Comparison of ENCODE assay signal across 8 cellular contexts in the genomic region with DNA sequence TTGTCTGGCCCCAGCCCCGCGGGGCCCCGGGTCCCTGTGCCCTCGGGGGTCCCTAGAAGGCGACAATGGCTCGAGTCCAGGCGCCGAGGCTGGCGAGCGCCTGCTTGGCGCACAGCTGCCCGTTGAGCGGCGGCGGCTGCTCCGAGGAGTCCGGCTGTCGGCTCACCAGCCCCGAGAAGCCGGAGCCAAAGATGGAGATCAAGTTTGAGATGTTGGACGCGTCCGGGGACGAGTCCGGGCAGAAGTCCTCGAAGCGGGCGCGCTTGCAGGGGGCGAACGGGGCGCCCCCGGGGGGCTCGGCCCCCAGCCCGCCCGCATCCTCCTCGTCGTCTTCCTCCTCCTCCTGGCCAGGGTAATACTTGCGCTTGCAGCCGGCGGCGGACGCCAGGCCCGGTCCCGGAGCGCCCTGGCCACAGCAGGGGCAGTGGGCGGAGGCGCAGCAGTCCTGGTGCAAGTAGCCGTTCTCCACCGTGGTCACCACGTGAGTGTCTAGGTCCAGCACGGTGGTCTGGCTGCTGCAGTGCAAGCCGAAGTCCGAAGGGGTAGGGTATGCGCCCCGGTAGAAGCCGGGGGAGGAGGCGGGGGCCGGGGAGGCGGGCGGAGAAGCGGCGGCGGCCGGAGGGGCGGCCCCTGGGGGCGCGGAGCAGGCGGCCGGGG. TPM values are rescaled to one million over a fixed set of nuclear protein-coding genes. Genes with fewer than 3 reads are reported as not detected.
A peak's percentile ranks its signal among the peaks of the same experiment; 100 is the strongest.
DNase-seq lines count a peak whose midpoint lies in the region; ATAC-seq and TF ChIP-seq lines count a peak whose summit lies in the region.

No MANE protein-coding gene starts in this region.

- H3K36me3 Mint-ChIP-seq in activated T-helper 1 cell treated with anti-CD3 and anti-CD28 coated beads, Interleukin-12 subunit alpha, Interleukin-12 subunit beta, Interleukin-2, Interleukin-4 antibody, amounts not matched to agents 30 ng/mL and 10 ng/mL and 1 ng/mL, durations not matched to agents 14 hours and 24 hours and 36 hours (ENCODE audit: low read depth): no peaks in the 10 kb centered on the region

- no peak for ATAC-seq in Right ventricle myocardium superior (ENCODE audit: poor library complexity)
- ATAC-seq in psoas muscle: no peak

- peaks cover 16% of the 10 kb centered on the region for H3K4me1 Mint-ChIP-seq in activated T-helper 1 cell treated with anti-CD3 and anti-CD28 coated beads, Interleukin-12 subunit alpha, Interleukin-12 subunit beta, Interleukin-2, Interleukin-4 antibody, amounts not matched to agents 30 ng/mL and 10 ng/mL and 1 ng/mL, durations not matched to agents 14 hours and 24 hours and 36 hours (ENCODE audit: low read depth)

- WGBS in psoas muscle, 3 donors: 0 to 1% (median 1%) methylated on average over 46 to 70 of the region's 70 CpGs

- H3K27me3 Mint-ChIP-seq in activated T-helper 1 cell treated with anti-CD3 and anti-CD28 coated beads, Interleukin-12 subunit alpha, Interleukin-12 subunit beta, Interleukin-2, Interleukin-4 antibody, amounts not matched to agents 30 ng/mL and 10 ng/mL and 1 ng/mL, durations not matched to agents 14 hours and 24 hours and 36 hours (ENCODE audit: insufficient read depth): peaks cover 17% of the 10 kb centered on the region

- no peaks in the 10 kb centered on the region for H3K9me3 Mint-ChIP-seq in activated T-helper 1 cell treated with anti-CD3 and anti-CD28 coated beads, Interleukin-12 subunit alpha, Interleukin-12 subunit beta, Interleukin-2, Interleukin-4 antibody, amounts not matched to agents 30 ng/mL and 10 ng/mL and 1 ng/mL, durations not matched to agents 14 hours and 24 hours and 36 hours

- H3K4me3 Mint-ChIP-seq in activated T-helper 1 cell treated with anti-CD3 and anti-CD28 coated beads, Interleukin-12 subunit alpha, Interleukin-12 subunit beta, Interleukin-2, Interleukin-4 antibody, amounts not matched to agents 30 ng/mL and 10 ng/mL and 1 ng/mL, durations not matched to agents 14 hours and 24 hours and 36 hours: peak overlapping the region; percentile 86

- no peaks in the 10 kb centered on the region for H3K27me3 ChIP-seq in psoas muscle (ENCODE audit: insufficient read depth in 3 of 3, low read length in 2 of 3)

- peak overlapping the region; percentile 86 for H3K4me3 ChIP-seq in psoas muscle

- no peaks in the 10 kb centered on the region for H3K36me3 ChIP-seq in psoas muscle (ENCODE audit: insufficient read depth in 1 of 2, low read depth in 1 of 2)

- DNase-seq in D341Med (ENCODE audit: low spot score) (peak; percentile 54), HuH-7.5 (ENCODE audit: low spot score) (peak; percentile 66), Right ventricle myocardium superior (peak; percentile 64), psoas muscle (peak; percentile 44 to 66), hepatic stellate cell (ENCODE audit: low spot score) (no peak), GDM1 (lab: John Stamatoyannopoulos, UW) (no peak), SKM-1 (lab: John Stamatoyannopoulos, UW; ENCODE audit: unreplicated experiment) (no peak)
- peak; percentile 25 for DNase-seq in activated T-helper 1 cell treated with anti-CD3 and anti-CD28 coated beads, Interleukin-12 subunit alpha, Interleukin-12 subunit beta, Interleukin-2, Interleukin-4 antibody, amounts not matched to agents 30 ng/mL and 10 ng/mL and 1 ng/mL, durations not matched to agents 14 hours and 24 hours and 36 hours (ENCODE audit: low spot score)

- H3K27ac ChIP-seq in psoas muscle: peak overlapping the region; percentile 89

- intact Hi-C loops in activated T-helper 1 cell treated with anti-CD3 and anti-CD28 coated beads, Interleukin-12 subunit alpha, Interleukin-12 subunit beta, Interleukin-2, Interleukin-4 antibody, amounts not matched to agents 30 ng/mL and 10 ng/mL and 1 ng/mL, durations not matched to agents 14 hours and 24 hours and 36 hours (cut with micrococcal nuclease): loop anchor here (1.0 to 5.0 kb wide), 6 partner anchors 37 to 625 kb away; partner anchors contain the start of gene SPTAN1
- intact Hi-C loops in Right ventricle myocardium superior (cut with DNase I): loop anchor here (5.0 kb wide), 2 partner anchors 145 to 320 kb away; no protein-coding TSS in a partner anchor
- intact Hi-C loops in psoas muscle (cut with DNase I): loop anchor here in 1 of 2 donors (2.0 kb wide), 1 partner anchor 312 kb away; no protein-coding TSS in a partner anchor

- peaks cover 17% of the 10 kb centered on the region for H3K4me1 ChIP-seq in psoas muscle

- H3K9me3 ChIP-seq in psoas muscle: no peaks in the 10 kb centered on the region

- TF ChIP-seq CTCF in psoas muscle (IDR thresholded peaks at IDR 0.05): no peak

- peak overlapping the region; percentile 61 for H3K27ac Mint-ChIP-seq in activated T-helper 1 cell treated with anti-CD3 and anti-CD28 coated beads, Interleukin-12 subunit alpha, Interleukin-12 subunit beta, Interleukin-2, Interleukin-4 antibody, amounts not matched to agents 30 ng/mL and 10 ng/mL and 1 ng/mL, durations not matched to agents 14 hours and 24 hours and 36 hours

RNA-seq across cellular contexts. Expression of gene IER5L, which starts 1.1 kb away (rescaled TPM):
- total RNA-seq in activated T-helper 1 cell treated with anti-CD3 and anti-CD28 coated beads, Interleukin-12 subunit alpha, Interleukin-12 subunit beta, Interleukin-2, Interleukin-4 antibody, amounts not matched to agents 30 ng/mL and 10 ng/mL and 1 ng/mL, durations not matched to agents 14 hours and 24 hours and 36 hours: 14.4 TPM in 2 replicates
- total RNA-seq in Right ventricle myocardium superior (3.5 TPM), psoas muscle (1 to 10 TPM; 1.7 to 4.5 (median 3.4) TPM)
- polyA plus RNA-seq in psoas muscle: 1 to 10 TPM; 1.4 to 8.3 (median 3.0) TPM

Comparison
In these comparisons a context has a peak if more than half of its experiments do, and no peak if none do; other contexts are left out.
1. DNase-seq: peak in D341Med (single experiment), HuH-7.5 (single experiment), activated T-helper 1 cell treated with anti-CD3 and anti-CD28 coated beads, Interleukin-12 subunit alpha, Interleukin-12 subunit beta, Interleukin-2, Interleukin-4 antibody, amounts not matched to agents 30 ng/mL and 10 ng/mL and 1 ng/mL, durations not matched to agents 14 hours and 24 hours and 36 hours (single experiment), Right ventricle myocardium superior (single experiment) and psoas muscle (2 of 2); none in hepatic stellate cell (single experiment), GDM1 (single experiment) and SKM-1 (single experiment).